Comparison of ENCODE assay signal across 13 cellular contexts in genomic region chr19:15129856-15130580, GRCh38. TPM values are rescaled to one million over a fixed set of nuclear protein-coding genes. Genes with fewer than 3 reads are reported as not detected.
DNase-seq lines count a peak whose midpoint lies in the region; ATAC-seq and TF ChIP-seq lines count a peak whose summit lies in the region.
"Had no signal": no experiment of that assay in that cellular context is flagged by ENCODE, and none has a peak within 500 bp of the region (broad histone marks: within the 10 kb centered on the region; RNA-seq: fewer than 3 reads in every experiment).

No MANE protein-coding gene starts in this region.

- TF ChIP-seq CTCF in foreskin keratinocyte (conservative IDR thresholded peaks at IDR 0.05) (peak; percentile 12), upper lobe of right lung (IDR thresholded peaks at IDR 0.05) (no peak), foreskin fibroblast (IDR thresholded peaks at IDR 0.05; ENCODE audit: low read depth, low read length) (no peak)

- H3K4me1 ChIP-seq in foreskin keratinocyte, result no peaks in the 10 kb centered on the region
- no peaks in the 10 kb centered on the region for H3K4me1 ChIP-seq in upper lobe of right lung

- peak; percentile 73 for ATAC-seq in foreskin keratinocyte
- ATAC-seq in upper lobe of right lung, result no peak
- no peak for ATAC-seq in HG03460 (IDR thresholded peaks at IDR 0.05; ENCODE audit: unreplicated experiment)

- H3K9me3 ChIP-seq in upper lobe of right lung, result no peaks in the 10 kb centered on the region
- H3K9me3 ChIP-seq: Peyer's patch, stomach had no signal

- DNase-seq in HT-29 (ENCODE audit: low spot score) (peak; percentile 47), foreskin keratinocyte (peak; percentile 66 to 85), upper lobe of right lung (no peak), foreskin fibroblast (no peak), SK-N-DZ (ENCODE audit: low spot score) (no peak)
- DNase-seq in activated CD4-positive, alpha-beta T cell treated with anti-CD3 and anti-CD28 coated beads, Interleukin-2, amount 50 U/mL, for 1 hour, result peak; percentile 35
- peak; percentile 30 to 75 for DNase-seq in stimulated activated CD4-positive, alpha-beta T cell treated with anti-CD3 and anti-CD28 coated beads, Interleukin-4, amount 100 ng/mL, for 4 hours
- DNase-seq: activated B cell treated with CpG ODN at 0.5 μM for 24 hours, NCI-H1105, Peyer's patch, stomach had no signal

- no peak overlapping the region for H3K4me3 ChIP-seq in upper lobe of right lung
- no peak overlapping the region for H3K4me3 ChIP-seq in foreskin fibroblast (ENCODE audit: low read depth in 1 of 2, low read length in 2 of 2)
- H3K4me3 ChIP-seq: Peyer's patch, stomach had no signal

- intact Hi-C loops in upper lobe of right lung (cut with DNase I), result no loop called here

- H3K27me3 ChIP-seq in foreskin keratinocyte (no peaks in the 10 kb centered on the region), upper lobe of right lung (no peaks in the 10 kb centered on the region)
- H3K27me3 ChIP-seq: Peyer's patch, stomach had no signal

- H3K36me3 ChIP-seq in upper lobe of right lung, result no peaks in the 10 kb centered on the region
- H3K36me3 ChIP-seq: Peyer's patch, stomach had no signal

- H3K27ac ChIP-seq in foreskin keratinocyte (no peak overlapping the region), upper lobe of right lung (no peak overlapping the region)
- H3K27ac ChIP-seq: Peyer's patch, stomach had no signal

RNA-seq across cellular contexts. Expression of gene SYDE1, which starts 22.8 kb away (rescaled TPM):
- total RNA-seq in HT-29 (2014; rRNA removed; shearing (Covaris generic)), result 0.03 TPM in 1 of 2 replicates, not detected in the other
- total RNA-seq in foreskin keratinocyte (12.0 and 14.2 TPM in 2 replicates), upper lobe of right lung (25.8 TPM)
- 9.6 and 11.4 TPM in 2 replicates for polyA plus RNA-seq in foreskin keratinocyte
- polyA plus RNA-seq in SK-N-DZ (2014; cell fraction: cytosol; rRNA removed), result 3.1 and 4.5 TPM in 2 replicates
- 5.5 and 6.8 TPM in 2 replicates for polyA plus RNA-seq in SK-N-DZ (2014; cell fraction: nucleus; rRNA removed)
- total RNA-seq: activated B cell treated with CpG ODN at 0.5 μM for 24 hours had no signal

RNA-seq across cellular contexts. Expression of gene OR1I1, which starts 48.0 kb away (rescaled TPM):
- not detected in 2 replicates for total RNA-seq in HT-29 (2014; rRNA removed; shearing (Covaris generic))
- total RNA-seq in foreskin keratinocyte, result not detected in 2 replicates
- not detected in 2 replicates for polyA plus RNA-seq in foreskin keratinocyte
- not detected for total RNA-seq in upper lobe of right lung
- not detected in 2 replicates for polyA plus RNA-seq in SK-N-DZ (2014; cell fraction: cytosol; rRNA removed)
- polyA plus RNA-seq in SK-N-DZ (2014; cell fraction: nucleus; rRNA removed), result not detected in 2 replicates
- total RNA-seq: activated B cell treated with CpG ODN at 0.5 μM for 24 hours, lower leg skin, Peyer's patch, stomach had no signal
- polyA plus RNA-seq: stomach had no signal

Comparison
In these comparisons a context has a peak if more than half of its experiments do, and no peak if none do; other contexts are left out.
1. DNase-seq: peak in HT-29 (single experiment), activated CD4-positive, alpha-beta T cell treated with anti-CD3 and anti-CD28 coated beads, Interleukin-2, amount 50 U/mL, for 1 hour (single experiment), foreskin keratinocyte (2 of 2) and stimulated activated CD4-positive, alpha-beta T cell treated with anti-CD3 and anti-CD28 coated beads, Interleukin-4, amount 100 ng/mL, for 4 hours (2 of 2); none in upper lobe of right lung (single experiment), foreskin fibroblast (0 of 2) and SK-N-DZ (single experiment).
2. RNA of gene SYDE1, which starts 22.8 kb away (total RNA-seq): 25.8 TPM in upper lobe of right lung (single experiment) and 12.0 to 14.2 TPM in foreskin keratinocyte; 0.03 TPM in HT-29; every median in the first group is over 10 times any median in the second.